Comparison of ENCODE assay signal across 8 cellular contexts in genomic region chr10:114304017-114304565, GRCh38.
DNase-seq lines count a peak whose midpoint lies in the region; ATAC-seq and TF ChIP-seq lines count a peak whose summit lies in the region.

No MANE protein-coding gene starts in this region.

- POLR2A ChIA-PET in PC-3 (lab: Charles Lee; ENCODE audit: unreplicated experiment): no interaction called here

- peak overlapping the region; percentile 79 for H2AFZ ChIP-seq in PC-3 (ENCODE audit: low read length)

- no peaks in the 10 kb centered on the region for H3K79me2 ChIP-seq in PC-3 (ENCODE audit: low read length)

- peaks cover 5% of the 10 kb centered on the region for H3K27me3 Mint-ChIP-seq in activated T-helper 1 cell treated with anti-CD3 and anti-CD28 coated beads, Interleukin-12 subunit alpha, Interleukin-12 subunit beta, Interleukin-2, Interleukin-4 antibody, amounts not matched to agents 30 ng/mL and 10 ng/mL and 1 ng/mL, durations not matched to agents 14 hours and 24 hours and 36 hours (ENCODE audit: insufficient read depth)
- H3K27me3 Mint-ChIP-seq in natural killer cell treated with Interleukin-12 subunit alpha and Interleukin-12 subunit beta and Interleukin-15 and Interleukin-18, amount 100 ng/mL, for 72 hours: peaks cover 0 to 2% of the 10 kb centered on the region in 2 donors

- DNase-seq in DMS153 (lab: John Stamatoyannopoulos, UW) (peak; percentile 81), HuH-7 (ENCODE audit: low spot score) (peak; percentile 94), PC-3 (peak; percentile 87), fibroblast of pulmonary artery (ENCODE audit: low read depth) (peak; percentile 87)
- peak; percentile 54 for DNase-seq in activated T-helper 1 cell treated with anti-CD3 and anti-CD28 coated beads, Interleukin-12 subunit alpha, Interleukin-12 subunit beta, Interleukin-2, Interleukin-4 antibody, amounts not matched to agents 30 ng/mL and 10 ng/mL and 1 ng/mL, durations not matched to agents 14 hours and 24 hours and 36 hours (ENCODE audit: low spot score)
- peak; percentile 78 for DNase-seq in natural killer cell treated with Interleukin-12 subunit alpha and Interleukin-12 subunit beta and Interleukin-15 and Interleukin-18, amount 100 ng/mL, for 72 hours (ENCODE audit: low spot score)
- peak in 5 of 6 experiments; percentile 22 to 61 (median 52) for DNase-seq in stimulated activated naive CD4-positive, alpha-beta T cell (lab: John Stamatoyannopoulos, UW)

- no peaks in the 10 kb centered on the region for H3K36me3 ChIP-seq in PC-3 (ENCODE audit: low read depth, low read length)

- no peaks in the 10 kb centered on the region for H4K20me1 ChIP-seq in PC-3 (ENCODE audit: low read length)

- no peak overlapping the region for H3K27ac ChIP-seq in PC-3 (ENCODE audit: low read length)

- H3K27ac Mint-ChIP-seq in activated T-helper 1 cell treated with anti-CD3 and anti-CD28 coated beads, Interleukin-12 subunit alpha, Interleukin-12 subunit beta, Interleukin-2, Interleukin-4 antibody, amounts not matched to agents 30 ng/mL and 10 ng/mL and 1 ng/mL, durations not matched to agents 14 hours and 24 hours and 36 hours: peak overlapping the region; percentile 54
- peak overlapping the region; percentile 53 to 80 for H3K27ac Mint-ChIP-seq in natural killer cell treated with Interleukin-12 subunit alpha and Interleukin-12 subunit beta and Interleukin-15 and Interleukin-18, amount 100 ng/mL, for 72 hours

- H3K9me2 ChIP-seq in PC-3 (replicated peaks; ENCODE audit: low read length): no peaks in the 10 kb centered on the region

- H3K36me3 Mint-ChIP-seq in activated T-helper 1 cell treated with anti-CD3 and anti-CD28 coated beads, Interleukin-12 subunit alpha, Interleukin-12 subunit beta, Interleukin-2, Interleukin-4 antibody, amounts not matched to agents 30 ng/mL and 10 ng/mL and 1 ng/mL, durations not matched to agents 14 hours and 24 hours and 36 hours (ENCODE audit: low read depth): no peaks in the 10 kb centered on the region
- no peaks in the 10 kb centered on the region for H3K36me3 Mint-ChIP-seq in natural killer cell treated with Interleukin-12 subunit alpha and Interleukin-12 subunit beta and Interleukin-15 and Interleukin-18, amount 100 ng/mL, for 72 hours

- H3K9me3 Mint-ChIP-seq in activated T-helper 1 cell treated with anti-CD3 and anti-CD28 coated beads, Interleukin-12 subunit alpha, Interleukin-12 subunit beta, Interleukin-2, Interleukin-4 antibody, amounts not matched to agents 30 ng/mL and 10 ng/mL and 1 ng/mL, durations not matched to agents 14 hours and 24 hours and 36 hours: no peaks in the 10 kb centered on the region
- no peaks in the 10 kb centered on the region for H3K9me3 Mint-ChIP-seq in natural killer cell treated with Interleukin-12 subunit alpha and Interleukin-12 subunit beta and Interleukin-15 and Interleukin-18, amount 100 ng/mL, for 72 hours

- peak; percentile 89 for ATAC-seq in GM21528 (IDR thresholded peaks at IDR 0.05; ENCODE audit: low FRiP score, unreplicated experiment)
- ATAC-seq in PC-3: peak; percentile 59
- peak; percentile 66 to 73 for ATAC-seq in natural killer cell treated with Interleukin-12 subunit alpha and Interleukin-12 subunit beta and Interleukin-15 and Interleukin-18, amount 100 ng/mL, for 72 hours

- peak overlapping the region; percentile 84 for H3K4me3 Mint-ChIP-seq in activated T-helper 1 cell treated with anti-CD3 and anti-CD28 coated beads, Interleukin-12 subunit alpha, Interleukin-12 subunit beta, Interleukin-2, Interleukin-4 antibody, amounts not matched to agents 30 ng/mL and 10 ng/mL and 1 ng/mL, durations not matched to agents 14 hours and 24 hours and 36 hours
- peak overlapping the region; percentile 89 for H3K4me3 Mint-ChIP-seq in natural killer cell treated with Interleukin-12 subunit alpha and Interleukin-12 subunit beta and Interleukin-15 and Interleukin-18, amount 100 ng/mL, for 72 hours

- H3K4me2 ChIP-seq in PC-3 (ENCODE audit: low read length): peak overlapping the region; percentile 88

- H3K4me3 ChIP-seq in PC-3 (ENCODE audit: low read length) (peak overlapping the region; percentile 65), fibroblast of pulmonary artery (replicated peaks; ENCODE audit: low read depth, low read length) (peak overlapping the region; percentile 6)

- H3K9ac ChIP-seq in PC-3 (ENCODE audit: low read length): peak overlapping the region; percentile 48

- H3K4me1 Mint-ChIP-seq in activated T-helper 1 cell treated with anti-CD3 and anti-CD28 coated beads, Interleukin-12 subunit alpha, Interleukin-12 subunit beta, Interleukin-2, Interleukin-4 antibody, amounts not matched to agents 30 ng/mL and 10 ng/mL and 1 ng/mL, durations not matched to agents 14 hours and 24 hours and 36 hours (ENCODE audit: low read depth): peaks cover 24% of the 10 kb centered on the region
- peaks cover 11 to 12% of the 10 kb centered on the region in 2 donors for H3K4me1 Mint-ChIP-seq in natural killer cell treated with Interleukin-12 subunit alpha and Interleukin-12 subunit beta and Interleukin-15 and Interleukin-18, amount 100 ng/mL, for 72 hours (ENCODE audit: low read depth in 2 of 2)

- H3F3A ChIP-seq in PC-3 (ENCODE audit: low read length, unreplicated experiment): no peaks in the 10 kb centered on the region

- H3K4me1 ChIP-seq in PC-3 (ENCODE audit: insufficient read depth, low read length): peaks cover 12% of the 10 kb centered on the region

- CTCF ChIA-PET in PC-3 (lab: Charles Lee): interaction anchor here (0.5 to 1.6 kb wide), 9 partner anchors 88 to 405 kb away, joined by 3 to 9 read pairs (median 4); no protein-coding TSS in a partner anchor

- H3K27me3 ChIP-seq in PC-3 (ENCODE audit: low read length): no peaks in the 10 kb centered on the region

- intact Hi-C loops in PC-3 (cut with micrococcal nuclease): loop anchor here (1.0 to 10.0 kb wide), 3 partner anchors 133 to 481 kb away; no protein-coding TSS in a partner anchor
- intact Hi-C loops in activated T-helper 1 cell treated with anti-CD3 and anti-CD28 coated beads, Interleukin-12 subunit alpha, Interleukin-12 subunit beta, Interleukin-2, Interleukin-4 antibody, amounts not matched to agents 30 ng/mL and 10 ng/mL and 1 ng/mL, durations not matched to agents 14 hours and 24 hours and 36 hours (cut with micrococcal nuclease): loop anchor here (1.0 to 10.0 kb wide), 13 partner anchors 33 to 1113 kb away; partner anchors contain the start of genes CCDC186 and TRUB1

- H3K9me3 ChIP-seq in PC-3 (ENCODE audit: low read length): no peaks in the 10 kb centered on the region

- BruUV-seq in PC-3 (replicated peaks; lab: Mats Ljungman, UMichigan): no TSS peak

- TF ChIP-seq CTCF in PC-3 (conservative IDR thresholded peaks at IDR 0.05; ENCODE audit: low read depth, low read length) (peak; percentile 72), fibroblast of pulmonary artery (IDR thresholded peaks at IDR 0.05; ENCODE audit: low read length, missing control alignments) (peak; percentile 90)
